ENCODE assay signal across 9 cellular contexts in the genomic region with DNA sequence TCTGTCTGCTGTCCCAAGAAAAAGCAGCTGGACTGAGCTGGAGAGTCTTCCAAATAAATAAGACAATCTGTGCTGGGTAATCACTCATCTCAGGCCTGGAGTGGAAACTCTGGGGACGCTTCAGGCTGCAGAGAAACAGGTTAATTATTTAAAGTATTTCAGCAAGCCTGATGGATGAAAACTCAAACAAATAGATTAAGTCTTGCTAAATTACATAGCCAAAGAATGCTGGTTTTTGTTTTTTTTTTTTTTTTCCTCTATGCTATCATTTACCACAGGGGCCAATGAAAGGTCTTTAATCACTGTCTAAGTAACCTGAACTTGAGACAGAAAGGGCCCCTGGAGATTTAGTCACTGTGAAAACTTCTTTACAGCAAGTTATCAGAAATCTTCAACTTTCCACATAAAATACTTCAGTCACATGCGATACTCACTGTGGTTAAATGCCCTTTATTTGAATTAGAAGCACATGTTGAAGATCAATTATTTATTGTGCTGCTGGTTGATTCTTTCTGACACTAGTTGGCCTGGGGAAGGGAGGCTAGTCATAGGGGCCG. TPM values are rescaled to one million over a fixed set of nuclear protein-coding genes. Genes with fewer than 3 reads are reported as not detected.
DNase-seq lines count a peak whose midpoint lies in the region; ATAC-seq and TF ChIP-seq lines count a peak whose summit lies in the region.
"Had no signal": no experiment of that assay in that cellular context is flagged by ENCODE, and none has a peak within 500 bp of the region (broad histone marks: within the 10 kb centered on the region; RNA-seq: fewer than 3 reads in every experiment).

No MANE protein-coding gene starts in this region.

- H4K20me1 ChIP-seq in OCI-LY3 (ENCODE audit: insufficient read depth, low read length) = no peaks in the 10 kb centered on the region

- H2BK15ac ChIP-seq in mesendoderm (replicated peaks; ENCODE audit: low read depth) = no peak overlapping the region

- H3K9ac ChIP-seq in OCI-LY3 (ENCODE audit: low read length) (peak overlapping the region; percentile 78), mesendoderm (ENCODE audit: low read length) (no peak overlapping the region)

- H3K4me1 ChIP-seq in OCI-LY3 (ENCODE audit: low read length) (peaks cover 41% of the 10 kb centered on the region), mesendoderm (ENCODE audit: control insufficient read depth, low read depth, low read length) (no peaks in the 10 kb centered on the region), upper lobe of right lung (peaks cover 4% of the 10 kb centered on the region)
- H3K4me1 ChIP-seq: SJCRH30 had no signal

- no peak overlapping the region for H4K5ac ChIP-seq in mesendoderm (ENCODE audit: low read length)

- H2BK120ac ChIP-seq in mesendoderm (ENCODE audit: low read depth, low read length) = no peak overlapping the region

- no peaks in the 10 kb centered on the region for H3K79me2 ChIP-seq in OCI-LY3 (ENCODE audit: low read length)
- H3K79me2 ChIP-seq in mesendoderm (ENCODE audit: control insufficient read depth, insufficient read depth, low read length) = no peaks in the 10 kb centered on the region

- no peak overlapping the region for H2AK5ac ChIP-seq in mesendoderm (ENCODE audit: low read length)

- no CpG with 5 or more reads among the region's 3 CpGs for WGBS in mesendoderm (ENCODE audit: extremely low coverage, insufficient coverage, low lambda C conversion rate)

- H2AFZ ChIP-seq in OCI-LY3 (ENCODE audit: low read depth, low read length) = peak overlapping the region; percentile 26; the same call in 1 of the 2 replicates

- no peaks in the 10 kb centered on the region for H3K79me1 ChIP-seq in mesendoderm (ENCODE audit: low read length)

- no peak overlapping the region for H3K56ac ChIP-seq in mesendoderm (ENCODE audit: low read length)

- no peak overlapping the region for H3K23ac ChIP-seq in mesendoderm (ENCODE audit: low read length)

- no peak for ATAC-seq in upper lobe of right lung
- ATAC-seq in GM18511 (IDR thresholded peaks at IDR 0.05; ENCODE audit: unreplicated experiment) = no peak
- ATAC-seq in GM21526 (IDR thresholded peaks at IDR 0.05; ENCODE audit: low FRiP score, unreplicated experiment) = no peak

- DNase-seq in dorsolateral prefrontal cortex (no peak), mesendoderm (no peak), upper lobe of right lung (no peak), NCI-H446 treated with DMSO at 0.1 percent for 48 hours (lab: John Stamatoyannopoulos, UW) (no peak)
- DNase-seq: SJCRH30; stimulated activated CD4-positive, alpha-beta T cell treated with anti-CD3 and anti-CD28 coated beads, Interleukin-2, amount 100 ng/mL, for 24 hours had no signal

- peak overlapping the region; percentile 1 for H3K18ac ChIP-seq in mesendoderm (ENCODE audit: low read length)

- H3K4me2 ChIP-seq in OCI-LY3 (ENCODE audit: low read length) = peak overlapping the region; percentile 61
- H3K4me2 ChIP-seq in mesendoderm (ENCODE audit: low read length) = no peak overlapping the region

- TF ChIP-seq CTCF in OCI-LY3 (IDR thresholded peaks at IDR 0.05; ENCODE audit: low read depth, low read length) (no peak), dorsolateral prefrontal cortex (IDR thresholded peaks at IDR 0.05 in 54 of 56, conservative IDR thresholded peaks at IDR 0.05 in 2 of 56; ENCODE audit: low read depth in 1 of 56, partially characterized antibody in 56 of 56) (no peak), upper lobe of right lung (IDR thresholded peaks at IDR 0.05) (no peak)

- intact Hi-C loops in dorsolateral prefrontal cortex (cut with DNase I) (no loop called here), upper lobe of right lung (cut with DNase I) (no loop called here)

- H4K8ac ChIP-seq in mesendoderm (ENCODE audit: low read depth, low read length) = no peak overlapping the region

- no peak overlapping the region for H2BK5ac ChIP-seq in mesendoderm (ENCODE audit: low read length)

- no peak overlapping the region for H3K4ac ChIP-seq in mesendoderm (ENCODE audit: low read depth, low read length)

- H3K9me3 ChIP-seq in OCI-LY3 (ENCODE audit: insufficient read depth, low read length) = no peaks in the 10 kb centered on the region
- no peaks in the 10 kb centered on the region for H3K9me3 ChIP-seq in upper lobe of right lung
- H3K9me3 ChIP-seq: SJCRH30 had no signal

- peak overlapping the region; percentile 94 for H3K27ac ChIP-seq in OCI-LY3 (ENCODE audit: low read length)
- H3K27ac ChIP-seq in dorsolateral prefrontal cortex = peak overlapping the region in 33 of 59 donors; percentile 0 to 88 (median 71)
- no peak overlapping the region for H3K27ac ChIP-seq in mesendoderm (ENCODE audit: low read depth, low read length)
- peak overlapping the region; percentile 87 for H3K27ac ChIP-seq in upper lobe of right lung
- H3K27ac ChIP-seq: SJCRH30 had no signal

- H3K27me3 ChIP-seq in OCI-LY3 (ENCODE audit: low read depth, low read length) = no peaks in the 10 kb centered on the region
- no peaks in the 10 kb centered on the region for H3K27me3 ChIP-seq in dorsolateral prefrontal cortex
- no peaks in the 10 kb centered on the region for H3K27me3 ChIP-seq in mesendoderm (ENCODE audit: insufficient read depth, low read length, poor library complexity)
- no peaks in the 10 kb centered on the region for H3K27me3 ChIP-seq in upper lobe of right lung

- H3K36me3 ChIP-seq in OCI-LY3 (replicated peaks; ENCODE audit: low read depth, low read length) (no peaks in the 10 kb centered on the region), mesendoderm (ENCODE audit: control insufficient read depth, insufficient read depth, low read length) (no peaks in the 10 kb centered on the region), upper lobe of right lung (no peaks in the 10 kb centered on the region)
- H3K36me3 ChIP-seq: SJCRH30 had no signal

- H3K4me3 ChIP-seq in OCI-LY3 (ENCODE audit: low read length) = peak overlapping the region; percentile 57; the same call in 1 of the 2 replicates
- peak overlapping the region in 13 of 59 donors; percentile 51 to 70 (median 62) for H3K4me3 ChIP-seq in dorsolateral prefrontal cortex
- no peak overlapping the region for H3K4me3 ChIP-seq in mesendoderm (ENCODE audit: low read length)
- H3K4me3 ChIP-seq in upper lobe of right lung = no peak overlapping the region

RNA-seq across cellular contexts. Expression of a gene that starts 30.9 kb away (rescaled TPM):
- total RNA-seq in dorsolateral prefrontal cortex (10 to 100 TPM in 119 of 120 experiments, 1 to 10 TPM in 1; 7.8 to 66.9 (median 21.8) TPM), upper lobe of right lung (18.1 TPM)
- 0.29 TPM for polyA plus RNA-seq in mesendoderm (2013, experiment 1 of 2)
- polyA plus RNA-seq in mesendoderm (2013, experiment 2 of 2) = 0.22 TPM
